In the genomic region with DNA sequence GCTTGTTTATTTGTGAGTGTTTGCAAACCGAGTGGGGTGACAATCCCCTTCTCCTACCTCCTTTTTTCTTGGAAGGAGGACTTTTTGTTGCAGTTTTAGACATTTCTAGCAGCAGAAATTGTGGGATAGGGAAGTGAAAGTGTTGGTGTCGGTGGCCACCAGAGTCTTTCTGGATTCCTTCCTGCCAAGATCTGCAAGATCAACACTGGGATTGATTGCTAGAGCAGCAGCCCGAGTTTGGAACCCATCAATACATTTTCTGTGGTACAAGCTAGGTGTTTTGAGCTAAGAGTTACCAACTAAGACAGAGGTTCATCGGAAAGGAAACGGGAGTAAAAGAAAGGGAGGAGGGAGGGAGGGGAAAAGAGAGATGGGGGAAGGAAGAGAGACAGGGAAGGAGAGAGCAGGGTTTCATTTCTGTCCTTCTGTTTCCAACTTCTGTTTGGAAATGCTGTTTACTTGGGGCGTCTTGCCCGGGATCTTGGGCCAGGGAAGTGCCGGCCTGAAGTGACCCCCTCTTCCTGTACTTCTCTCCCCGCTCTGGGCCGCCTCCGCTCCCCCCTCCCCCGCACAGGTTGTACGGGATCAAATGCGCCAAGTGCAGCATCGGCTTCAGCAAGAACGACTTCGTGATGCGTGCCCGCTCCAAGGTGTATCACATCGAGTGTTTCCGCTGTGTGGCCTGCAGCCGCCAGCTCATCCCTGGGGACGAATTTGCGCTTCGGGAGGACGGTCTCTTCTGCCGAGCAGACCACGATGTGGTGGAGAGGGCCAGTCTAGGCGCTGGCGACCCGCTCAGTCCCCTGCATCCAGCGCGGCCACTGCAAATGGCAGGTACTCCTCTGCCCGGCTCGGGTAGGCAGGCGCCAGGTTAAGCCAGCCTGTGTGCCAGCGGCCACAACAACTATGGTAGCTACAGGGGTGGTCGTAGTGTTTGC, we compare ENCODE assay signal across 1 cellular context.
TF ChIP-seq lines count a peak whose summit lies in the region.

No MANE protein-coding gene starts in this region.

TF ChIP-seq in HepG2, 621 proteins besides CTCF, POLR2A, EP300 and RAD21:
- TF ChIP-seq, protein P1, sequence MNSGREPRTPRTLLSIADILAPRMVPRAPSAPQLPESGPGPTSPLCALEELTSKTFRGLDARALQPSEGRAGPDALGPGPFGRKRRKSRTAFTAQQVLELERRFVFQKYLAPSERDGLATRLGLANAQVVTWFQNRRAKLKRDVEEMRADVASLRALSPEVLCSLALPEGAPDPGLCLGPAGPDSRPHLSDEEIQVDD (CRISPR knock-in tag; IDR thresholded peaks at IDR 0.05; ENCODE audit: borderline replicate concordance) = no peak
